In the genomic region with DNA sequence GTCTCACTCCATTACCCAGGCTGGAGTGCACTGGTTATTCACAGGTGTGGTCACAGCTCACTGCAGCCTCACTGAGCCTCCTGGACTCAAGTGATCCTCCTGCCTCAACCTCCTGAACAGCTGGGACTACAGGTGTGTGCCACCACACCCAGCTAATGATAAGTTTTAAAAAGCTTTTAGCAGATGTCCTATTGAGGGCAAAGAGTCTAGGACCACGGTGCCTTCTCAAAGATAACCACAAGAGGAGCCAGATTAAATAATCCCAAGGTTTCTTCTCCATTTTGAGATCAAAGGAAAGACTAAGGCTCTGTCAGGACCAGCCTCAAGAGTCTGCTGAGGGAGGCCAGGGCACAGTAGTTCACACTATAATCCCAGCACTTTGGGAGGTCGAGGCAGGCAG, we compare ENCODE assay signal across 1 cellular context.
TF ChIP-seq lines count a peak whose summit lies in the region.

No MANE protein-coding gene starts in this region.

TF ChIP-seq in GM23338, 12 proteins besides CTCF, POLR2A, EP300 and RAD21 (continued from another document):
- TF ChIP-seq, protein P1, sequence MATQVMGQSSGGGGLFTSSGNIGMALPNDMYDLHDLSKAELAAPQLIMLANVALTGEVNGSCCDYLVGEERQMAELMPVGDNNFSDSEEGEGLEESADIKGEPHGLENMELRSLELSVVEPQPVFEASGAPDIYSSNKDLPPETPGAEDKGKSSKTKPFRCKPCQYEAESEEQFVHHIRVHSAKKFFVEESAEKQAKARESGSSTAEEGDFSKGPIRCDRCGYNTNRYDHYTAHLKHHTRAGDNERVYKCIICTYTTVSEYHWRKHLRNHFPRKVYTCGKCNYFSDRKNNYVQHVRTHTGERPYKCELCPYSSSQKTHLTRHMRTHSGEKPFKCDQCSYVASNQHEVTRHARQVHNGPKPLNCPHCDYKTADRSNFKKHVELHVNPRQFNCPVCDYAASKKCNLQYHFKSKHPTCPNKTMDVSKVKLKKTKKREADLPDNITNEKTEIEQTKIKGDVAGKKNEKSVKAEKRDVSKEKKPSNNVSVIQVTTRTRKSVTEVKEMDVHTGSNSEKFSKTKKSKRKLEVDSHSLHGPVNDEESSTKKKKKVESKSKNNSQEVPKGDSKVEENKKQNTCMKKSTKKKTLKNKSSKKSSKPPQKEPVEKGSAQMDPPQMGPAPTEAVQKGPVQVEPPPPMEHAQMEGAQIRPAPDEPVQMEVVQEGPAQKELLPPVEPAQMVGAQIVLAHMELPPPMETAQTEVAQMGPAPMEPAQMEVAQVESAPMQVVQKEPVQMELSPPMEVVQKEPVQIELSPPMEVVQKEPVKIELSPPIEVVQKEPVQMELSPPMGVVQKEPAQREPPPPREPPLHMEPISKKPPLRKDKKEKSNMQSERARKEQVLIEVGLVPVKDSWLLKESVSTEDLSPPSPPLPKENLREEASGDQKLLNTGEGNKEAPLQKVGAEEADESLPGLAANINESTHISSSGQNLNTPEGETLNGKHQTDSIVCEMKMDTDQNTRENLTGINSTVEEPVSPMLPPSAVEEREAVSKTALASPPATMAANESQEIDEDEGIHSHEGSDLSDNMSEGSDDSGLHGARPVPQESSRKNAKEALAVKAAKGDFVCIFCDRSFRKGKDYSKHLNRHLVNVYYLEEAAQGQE (IDR thresholded peaks at IDR 0.05; ENCODE audit: unreplicated experiment) = no peak
- no peak for TF ChIP-seq EZH2phosphoT487 (IDR thresholded peaks at IDR 0.05; ENCODE audit: unreplicated experiment)
- TF ChIP-seq, protein P2, sequence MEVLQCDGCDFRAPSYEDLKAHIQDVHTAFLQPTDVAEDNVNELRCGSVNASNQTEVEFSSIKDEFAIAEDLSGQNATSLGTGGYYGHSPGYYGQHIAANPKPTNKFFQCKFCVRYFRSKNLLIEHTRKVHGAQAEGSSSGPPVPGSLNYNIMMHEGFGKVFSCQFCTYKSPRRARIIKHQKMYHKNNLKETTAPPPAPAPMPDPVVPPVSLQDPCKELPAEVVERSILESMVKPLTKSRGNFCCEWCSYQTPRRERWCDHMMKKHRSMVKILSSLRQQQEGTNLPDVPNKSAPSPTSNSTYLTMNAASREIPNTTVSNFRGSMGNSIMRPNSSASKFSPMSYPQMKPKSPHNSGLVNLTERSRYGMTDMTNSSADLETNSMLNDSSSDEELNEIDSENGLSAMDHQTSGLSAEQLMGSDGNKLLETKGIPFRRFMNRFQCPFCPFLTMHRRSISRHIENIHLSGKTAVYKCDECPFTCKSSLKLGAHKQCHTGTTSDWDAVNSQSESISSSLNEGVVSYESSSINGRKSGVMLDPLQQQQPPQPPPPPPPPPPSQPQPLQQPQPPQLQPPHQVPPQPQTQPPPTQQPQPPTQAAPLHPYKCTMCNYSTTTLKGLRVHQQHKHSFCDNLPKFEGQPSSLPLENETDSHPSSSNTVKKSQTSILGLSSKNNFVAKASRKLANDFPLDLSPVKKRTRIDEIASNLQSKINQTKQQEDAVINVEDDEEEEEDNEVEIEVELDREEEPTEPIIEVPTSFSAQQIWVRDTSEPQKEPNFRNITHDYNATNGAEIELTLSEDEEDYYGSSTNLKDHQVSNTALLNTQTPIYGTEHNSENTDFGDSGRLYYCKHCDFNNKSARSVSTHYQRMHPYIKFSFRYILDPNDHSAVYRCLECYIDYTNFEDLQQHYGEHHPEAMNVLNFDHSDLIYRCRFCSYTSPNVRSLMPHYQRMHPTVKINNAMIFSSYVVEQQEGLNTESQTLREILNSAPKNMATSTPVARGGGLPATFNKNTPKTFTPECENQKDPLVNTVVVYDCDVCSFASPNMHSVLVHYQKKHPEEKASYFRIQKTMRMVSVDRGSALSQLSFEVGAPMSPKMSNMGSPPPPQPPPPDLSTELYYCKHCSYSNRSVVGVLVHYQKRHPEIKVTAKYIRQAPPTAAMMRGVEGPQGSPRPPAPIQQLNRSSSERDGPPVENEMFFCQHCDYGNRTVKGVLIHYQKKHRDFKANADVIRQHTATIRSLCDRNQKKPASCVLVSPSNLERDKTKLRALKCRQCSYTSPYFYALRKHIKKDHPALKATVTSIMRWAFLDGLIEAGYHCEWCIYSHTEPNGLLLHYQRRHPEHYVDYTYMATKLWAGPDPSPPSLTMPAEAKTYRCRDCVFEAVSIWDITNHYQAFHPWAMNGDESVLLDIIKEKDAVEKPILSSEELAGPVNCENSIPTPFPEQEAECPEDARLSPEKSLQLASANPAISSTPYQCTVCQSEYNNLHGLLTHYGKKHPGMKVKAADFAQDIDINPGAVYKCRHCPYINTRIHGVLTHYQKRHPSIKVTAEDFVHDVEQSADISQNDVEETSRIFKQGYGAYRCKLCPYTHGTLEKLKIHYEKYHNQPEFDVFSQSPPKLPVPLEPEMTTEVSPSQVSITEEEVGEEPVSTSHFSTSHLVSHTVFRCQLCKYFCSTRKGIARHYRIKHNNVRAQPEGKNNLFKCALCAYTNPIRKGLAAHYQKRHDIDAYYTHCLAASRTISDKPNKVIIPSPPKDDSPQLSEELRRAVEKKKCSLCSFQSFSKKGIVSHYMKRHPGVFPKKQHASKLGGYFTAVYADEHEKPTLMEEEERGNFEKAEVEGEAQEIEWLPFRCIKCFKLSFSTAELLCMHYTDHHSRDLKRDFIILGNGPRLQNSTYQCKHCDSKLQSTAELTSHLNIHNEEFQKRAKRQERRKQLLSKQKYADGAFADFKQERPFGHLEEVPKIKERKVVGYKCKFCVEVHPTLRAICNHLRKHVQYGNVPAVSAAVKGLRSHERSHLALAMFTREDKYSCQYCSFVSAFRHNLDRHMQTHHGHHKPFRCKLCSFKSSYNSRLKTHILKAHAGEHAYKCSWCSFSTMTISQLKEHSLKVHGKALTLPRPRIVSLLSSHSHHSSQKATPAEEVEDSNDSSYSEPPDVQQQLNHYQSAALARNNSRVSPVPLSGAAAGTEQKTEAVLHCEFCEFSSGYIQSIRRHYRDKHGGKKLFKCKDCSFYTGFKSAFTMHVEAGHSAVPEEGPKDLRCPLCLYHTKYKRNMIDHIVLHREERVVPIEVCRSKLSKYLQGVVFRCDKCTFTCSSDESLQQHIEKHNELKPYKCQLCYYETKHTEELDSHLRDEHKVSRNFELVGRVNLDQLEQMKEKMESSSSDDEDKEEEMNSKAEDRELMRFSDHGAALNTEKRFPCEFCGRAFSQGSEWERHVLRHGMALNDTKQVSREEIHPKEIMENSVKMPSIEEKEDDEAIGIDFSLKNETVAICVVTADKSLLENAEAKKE (CRISPR knock-in tag; IDR thresholded peaks at IDR 0.05) = no peak
TF ChIP-seq in GM23338: peak in this region for 0.
